In genomic region chr4:12588572-12588971, GRCh38 we compare ENCODE assay signal across 16 cellular contexts.
"Had no signal": no experiment of that assay in that cellular context is flagged by ENCODE, and none has a peak within 500 bp of the region (broad histone marks: within the 10 kb centered on the region; RNA-seq: fewer than 3 reads in every experiment).

No MANE protein-coding gene starts in this region.

- H3K27ac ChIP-seq: coronary artery, foreskin keratinocyte, neutrophil, suprapubic skin, thyroid gland, upper lobe of left lung, vagina had no signal

- H3K36me3 ChIP-seq: neutrophil, suprapubic skin, thyroid gland, upper lobe of left lung, vagina had no signal

- H3K4me3 ChIP-seq: coronary artery, suprapubic skin, thyroid gland, upper lobe of left lung, vagina had no signal

- H3K4me1 ChIP-seq: foreskin keratinocyte, suprapubic skin, thyroid gland, upper lobe of left lung, vagina had no signal

- ATAC-seq: foreskin keratinocyte; left colon; naive thymus-derived CD4-positive, alpha-beta T cell; sciatic nerve had no signal

- DNase-seq: effector CD4-positive, alpha-beta T cell; endodermal cell; left colon; naive thymus-derived CD4-positive, alpha-beta T cell; small intestine; stimulated activated CD4-positive, alpha-beta T cell treated with anti-CD3 and anti-CD28 coated beads, Interleukin-12 subunit alpha, Interleukin-12 subunit beta, amount 100 ng/mL, for 4 hours; stimulated activated naive CD4-positive, alpha-beta T cell; thyroid gland; upper lobe of left lung had no signal

- FAIRE-seq: endothelial cell of umbilical vein, small intestine had no signal

- H3K9me3 ChIP-seq: neutrophil, suprapubic skin, thyroid gland, upper lobe of left lung, vagina had no signal

- H3K27me3 ChIP-seq: foreskin keratinocyte, neutrophil, suprapubic skin, thyroid gland, upper lobe of left lung, vagina had no signal
